Comparison of ENCODE assay signal across 15 cellular contexts in the genomic region with DNA sequence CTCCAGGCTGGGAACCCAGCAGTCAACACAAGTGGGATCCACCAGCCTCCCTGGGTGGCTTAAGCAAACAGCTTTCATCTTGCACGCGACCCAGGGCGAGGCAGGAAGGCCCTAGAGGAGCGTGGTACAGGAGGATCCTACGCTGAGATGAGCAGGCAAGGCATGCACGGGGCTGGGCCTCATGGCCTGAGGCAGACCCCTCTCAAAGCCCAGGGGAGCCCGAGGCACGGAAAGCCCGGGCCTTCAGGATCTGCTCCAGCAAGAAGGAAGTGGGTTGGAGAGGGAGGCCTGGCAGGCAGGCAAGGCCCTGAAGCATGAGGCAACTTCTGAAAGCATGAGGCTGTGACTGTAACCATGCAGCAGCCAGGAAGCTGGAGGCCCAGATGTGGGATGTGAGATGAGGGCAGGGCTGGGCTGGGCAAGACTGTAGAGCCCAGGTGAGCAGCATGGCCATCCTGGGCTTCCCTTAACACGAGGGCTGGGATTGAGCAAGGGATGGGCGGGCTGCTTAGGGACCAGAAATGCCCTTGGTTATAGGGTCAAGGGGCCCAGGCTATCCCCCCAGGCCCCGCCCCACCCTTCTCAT.
DNase-seq lines count a peak whose midpoint lies in the region; ATAC-seq, FAIRE-seq and TF ChIP-seq lines count a peak whose summit lies in the region.
"Had no signal": no experiment of that assay in that cellular context is flagged by ENCODE, and none has a peak within 500 bp of the region (broad histone marks: within the 10 kb centered on the region; RNA-seq: fewer than 3 reads in every experiment).

No MANE protein-coding gene starts in this region.

- H2AFZ ChIP-seq in H1 (ENCODE audit: low read length) (no peak overlapping the region), osteoblast (ENCODE audit: low read length) (no peak overlapping the region)

- no peak for ATAC-seq in GM21737 (IDR thresholded peaks at IDR 0.05; ENCODE audit: unreplicated experiment)
- ATAC-seq in HG03196 (IDR thresholded peaks at IDR 0.05; ENCODE audit: unreplicated experiment): no peak
- ATAC-seq: A549, HCT116, K562 had no signal

- no peak overlapping the region for H4K5ac ChIP-seq in H1 (ENCODE audit: insufficient read length, low read depth, low read length)

- POLR2A ChIA-PET in H1 (lab: Charles Lee; ENCODE audit: partially characterized antibody): no interaction called here

- no peaks in the 10 kb centered on the region for H3K79me1 ChIP-seq in H1 (ENCODE audit: low read depth, low read length)

- TF ChIP-seq EP300 in H1 (IDR thresholded peaks at IDR 0.05; ENCODE audit: borderline replicate concordance in 1 of 2, low read depth in 2 of 2, low read length in 2 of 2): no peak

- H3K4me1 ChIP-seq in H1 (replicated peaks in 1 of 4; ENCODE audit: control insufficient read depth in 3 of 4, insufficient read depth in 4 of 4, low read length in 3 of 4) (no peaks in the 10 kb centered on the region), osteoblast (ENCODE audit: insufficient read depth, low read length) (peaks cover 10% of the 10 kb centered on the region)

- H3K23me2 ChIP-seq in H1 (ENCODE audit: low read depth, low read length): peaks cover 3% of the 10 kb centered on the region; the same call in 1 of the 2 replicates

- no peak overlapping the region for H3K4me2 ChIP-seq in H1 (ENCODE audit: insufficient read depth in 1 of 2, low read depth in 2 of 2, low read length in 2 of 2)
- no peak overlapping the region for H3K4me2 ChIP-seq in osteoblast (ENCODE audit: insufficient read depth, low read length)
- H3K4me2 ChIP-seq: A549 had no signal

- no peak overlapping the region for H2BK12ac ChIP-seq in H1 (ENCODE audit: low read depth, low read length)

- no peak overlapping the region for H4K91ac ChIP-seq in H1 (replicated peaks; ENCODE audit: insufficient read length, low read length)

- H3K27ac ChIP-seq in H1 (ENCODE audit: low read depth, low read length) (no peak overlapping the region), osteoblast (ENCODE audit: low read depth, low read length) (no peak overlapping the region)
- H3K27ac ChIP-seq: A549, HL-60 had no signal

- no peaks in the 10 kb centered on the region for H4K20me1 ChIP-seq in H1 (replicated peaks in 1 of 2; ENCODE audit: control insufficient read depth in 1 of 2, insufficient read depth in 2 of 2, low read length in 2 of 2)
- H4K20me1 ChIP-seq in osteoblast (ENCODE audit: insufficient read depth, low read length): no peaks in the 10 kb centered on the region

- no peak overlapping the region for H2BK20ac ChIP-seq in H1 (ENCODE audit: low read length)

- H2BK15ac ChIP-seq in H1 (ENCODE audit: low read length): no peak overlapping the region

- H3K14ac ChIP-seq in H1 (ENCODE audit: insufficient read length): no peak overlapping the region

- peak overlapping the region; percentile 15; the same call in 1 of the 2 replicates for H4K8ac ChIP-seq in H1 (ENCODE audit: extremely low read depth, insufficient read depth, low read length)

- 91% methylated on average over 12 of the region's 12 CpGs; no CpG with 5 or more reads in 1 of the 2 experiments for WGBS in H1 (ENCODE audit: extremely low coverage in 1 of 2, insufficient coverage in 1 of 2, insufficient read length in 1 of 2, insufficient replicate concordance in 2 of 2, low coverage in 1 of 2, low lambda C conversion rate in 2 of 2, missing lambda C conversion rate in 1 of 2), 2 experiments

- TF ChIP-seq POLR2A in H1 (IDR thresholded peaks at IDR 0.05; ENCODE audit: control extremely low read depth in 1 of 2, low read depth in 2 of 2, low read length in 2 of 2): no peak

- H2BK120ac ChIP-seq in H1 (replicated peaks; ENCODE audit: low read depth, low read length): no peak overlapping the region

- H3K36me3 ChIP-seq in H1 (ENCODE audit: control insufficient read depth in 2 of 4, insufficient read depth in 4 of 4, low read length in 3 of 4) (no peaks in the 10 kb centered on the region), osteoblast (ENCODE audit: insufficient read depth, low read length) (no peaks in the 10 kb centered on the region)

- H3K9me3 ChIP-seq in H1 (ENCODE audit: insufficient read depth in 2 of 2, low read depth in 1 of 2, low read length in 1 of 2): peaks cover 0 to 2% of the 10 kb centered on the region in 2 experiments; a peak in 2 of 4 replicates
- peaks cover 2% of the 10 kb centered on the region for H3K9me3 ChIP-seq in osteoblast (ENCODE audit: low read depth, low read length)

- no peaks in the 10 kb centered on the region for H3K79me2 ChIP-seq in H1 (ENCODE audit: control insufficient read depth in 1 of 2, insufficient read depth in 2 of 2, low read length in 2 of 2)
- H3K79me2 ChIP-seq in osteoblast (ENCODE audit: insufficient read depth, low read length): no peaks in the 10 kb centered on the region

- no peak overlapping the region for H3K4ac ChIP-seq in H1 (replicated peaks; ENCODE audit: insufficient read length, low read depth, low read length)

- no peaks in the 10 kb centered on the region; a peak in 1 of 7 replicates for H3K27me3 ChIP-seq in H1 (replicated peaks in 1 of 4; ENCODE audit: control insufficient read depth in 3 of 4, extremely low read depth in 1 of 4, insufficient read depth in 3 of 4, low read length in 3 of 4)
- H3K27me3 ChIP-seq in osteoblast (ENCODE audit: insufficient read depth, low read length): no peaks in the 10 kb centered on the region

- CTCF ChIA-PET in H1 (lab: Charles Lee; ENCODE audit: partially characterized antibody): no interaction called here

- H2BK5ac ChIP-seq in H1 (ENCODE audit: low read depth, low read length): no peak overlapping the region

- no peak overlapping the region for H3K23ac ChIP-seq in H1 (ENCODE audit: insufficient read length)

- no peak for TF ChIP-seq RAD21 in H1 (IDR thresholded peaks at IDR 0.05 in 1 of 2, conservative IDR thresholded peaks at IDR 0.05 in 1 of 2; ENCODE audit: low read depth in 2 of 2, low read length in 2 of 2)

- H3K4me3 ChIP-seq in H1 (ENCODE audit: extremely low read depth in 1 of 4, insufficient read depth in 2 of 4, low read depth in 3 of 4, low read length in 4 of 4) (no peak overlapping the region), osteoblast (ENCODE audit: insufficient read depth, low read length) (no peak overlapping the region)
- H3K4me3 ChIP-seq: A549, K562 had no signal

- no peak overlapping the region for H3K56ac ChIP-seq in H1 (replicated peaks; ENCODE audit: insufficient read length, low read depth, low read length)

- TF ChIP-seq CTCF in H1 (IDR thresholded peaks at IDR 0.05; ENCODE audit: control extremely low read depth in 1 of 3, insufficient read depth in 1 of 3, low read depth in 1 of 3, low read length in 3 of 3): no peak
- no peak for TF ChIP-seq CTCF in osteoblast (IDR thresholded peaks at IDR 0.05; ENCODE audit: extremely low read depth, low read depth, low read length)

- FAIRE-seq in H1 (lab: Jason Lieb, UNC): no peak
- FAIRE-seq: A549, GM19239, H54, K562 had no signal

- no peak overlapping the region for H3K18ac ChIP-seq in H1 (ENCODE audit: extremely low read depth, low read length)

- DNase-seq in MV-4-11 (lab: John Stamatoyannopoulos, UW): peak; percentile 29
- DNase-seq in H1 (ENCODE audit: low read depth in 1 of 2, low spot score in 2 of 2): no peak
- DNase-seq in osteoblast (ENCODE audit: insufficient read length, low spot score, missing footprints): peak; percentile 23
- DNase-seq in NCI-H1417 treated with DMSO at 0.1 percent for 48 hours (lab: John Stamatoyannopoulos, UW): no peak
- DNase-seq: CD8-positive, alpha-beta memory T cell; DMS53; GF-D8 had no signal

- H2AK5ac ChIP-seq in H1 (ENCODE audit: low read depth, low read length): no peak overlapping the region

- H3K9ac ChIP-seq in H1 (replicated peaks in 1 of 4; ENCODE audit: extremely low read depth in 1 of 4, low read depth in 3 of 4, low read length in 3 of 4): no peak overlapping the region

TF ChIP-seq in H1, 55 proteins besides CTCF, POLR2A, EP300 and RAD21 (continues in another document):
- TF ChIP-seq GABPA (IDR thresholded peaks at IDR 0.05; ENCODE audit: borderline replicate concordance, insufficient read depth, low read length) (no peak), YY1 (IDR thresholded peaks at IDR 0.05; ENCODE audit: low read depth, low read length) (no peak), BCL11A (IDR thresholded peaks at IDR 0.05; ENCODE audit: low read depth in 2 of 2, low read length in 2 of 2) (no peak), CBX8 (IDR thresholded peaks at IDR 0.05; ENCODE audit: borderline replicate concordance, low read depth, low read length) (no peak), SRF (IDR thresholded peaks at IDR 0.05; ENCODE audit: low read depth, low read length) (no peak), POU5F1 (IDR thresholded peaks at IDR 0.05; ENCODE audit: low read depth, low read length) (no peak), NANOG (IDR thresholded peaks at IDR 0.05; ENCODE audit: insufficient read depth, low read depth, low read length, poor library complexity, severe bottlenecking) (no peak), PHF8 (conservative IDR thresholded peaks at IDR 0.05; ENCODE audit: low read depth, low read length) (no peak), BRCA1 (IDR thresholded peaks at IDR 0.05; ENCODE audit: low read depth, low read length) (no peak), NRF1 (IDR thresholded peaks at IDR 0.05; ENCODE audit: low read depth, low read length) (no peak), KDM1A (IDR thresholded peaks at IDR 0.05; ENCODE audit: borderline replicate concordance, low read length) (no peak), SUZ12 (IDR thresholded peaks at IDR 0.05; ENCODE audit: low read length) (no peak)
- TF ChIP-seq, protein P1, sequence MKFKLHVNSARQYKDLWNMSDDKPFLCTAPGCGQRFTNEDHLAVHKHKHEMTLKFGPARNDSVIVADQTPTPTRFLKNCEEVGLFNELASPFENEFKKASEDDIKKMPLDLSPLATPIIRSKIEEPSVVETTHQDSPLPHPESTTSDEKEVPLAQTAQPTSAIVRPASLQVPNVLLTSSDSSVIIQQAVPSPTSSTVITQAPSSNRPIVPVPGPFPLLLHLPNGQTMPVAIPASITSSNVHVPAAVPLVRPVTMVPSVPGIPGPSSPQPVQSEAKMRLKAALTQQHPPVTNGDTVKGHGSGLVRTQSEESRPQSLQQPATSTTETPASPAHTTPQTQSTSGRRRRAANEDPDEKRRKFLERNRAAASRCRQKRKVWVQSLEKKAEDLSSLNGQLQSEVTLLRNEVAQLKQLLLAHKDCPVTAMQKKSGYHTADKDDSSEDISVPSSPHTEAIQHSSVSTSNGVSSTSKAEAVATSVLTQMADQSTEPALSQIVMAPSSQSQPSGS (IDR thresholded peaks at IDR 0.05; ENCODE audit: low read length): no peak

Comparison
In these comparisons a context has a peak if more than half of its experiments do, and no peak if none do; other contexts are left out.
1. DNase-seq: peak in MV-4-11 (single experiment) and osteoblast (single experiment); none in H1 (0 of 2) and NCI-H1417 treated with DMSO at 0.1 percent for 48 hours (single experiment).